In genomic region chr9:136244776-136245193, GRCh38 we compare ENCODE assay signal across 9 cellular contexts. TPM values are rescaled to one million over a fixed set of nuclear protein-coding genes. Genes with fewer than 3 reads are reported as not detected.
DNase-seq lines count a peak whose midpoint lies in the region; ATAC-seq and TF ChIP-seq lines count a peak whose summit lies in the region.
"Had no signal": no experiment of that assay in that cellular context is flagged by ENCODE, and none has a peak within 500 bp of the region (broad histone marks: within the 10 kb centered on the region; RNA-seq: fewer than 3 reads in every experiment).

No MANE protein-coding gene starts in this region.

- no peaks in the 10 kb centered on the region for H3K27me3 ChIP-seq in lung (ENCODE audit: control insufficient read depth, insufficient read depth)
- H3K27me3 ChIP-seq in upper lobe of left lung = no peaks in the 10 kb centered on the region

- peak overlapping the region; percentile 62 for H3K4me3 ChIP-seq in astrocyte of the spinal cord (ENCODE audit: low read depth, low read length)
- H3K4me3 ChIP-seq in lung = peak overlapping the region; percentile 86
- H3K4me3 ChIP-seq in upper lobe of left lung = peak overlapping the region; percentile 70 to 96 (median 80)

- no peak for TF ChIP-seq POLR2A in upper lobe of left lung (IDR thresholded peaks at IDR 0.05)

- no peaks in the 10 kb centered on the region for H3K27me3 Mint-ChIP-seq in activated naive CD4-positive, alpha-beta T cell treated with anti-CD3 and anti-CD28 coated beads, Interleukin-2, amount 50 U/mL, for 24 hours

- peaks cover 41% of the 10 kb centered on the region for H3K4me1 Mint-ChIP-seq in activated naive CD4-positive, alpha-beta T cell treated with anti-CD3 and anti-CD28 coated beads, Interleukin-2, amount 50 U/mL, for 24 hours

- H3K9me3 ChIP-seq in lung (ENCODE audit: control insufficient read depth in 2 of 2, insufficient read depth in 1 of 2, low read length in 1 of 2) (no peaks in the 10 kb centered on the region), upper lobe of left lung (no peaks in the 10 kb centered on the region)

- TF ChIP-seq CTCF in astrocyte of the spinal cord (IDR thresholded peaks at IDR 0.05; ENCODE audit: low read depth, low read length) (no peak), lung (IDR thresholded peaks at IDR 0.05; ENCODE audit: control extremely low read depth, extremely low read depth) (no peak), upper lobe of left lung (IDR thresholded peaks at IDR 0.05) (no peak)

- H3K27ac Mint-ChIP-seq in activated naive CD4-positive, alpha-beta T cell treated with anti-CD3 and anti-CD28 coated beads, Interleukin-2, amount 50 U/mL, for 24 hours = peak overlapping the region; percentile 98

- in situ Hi-C loops in astrocyte of the spinal cord (cut with HindIII; ENCODE audit: low sequenced_read_pairs) = no loop called here

- H3K4me1 ChIP-seq in lung (ENCODE audit: control insufficient read depth in 2 of 2, insufficient read depth in 2 of 2, low read length in 2 of 2) (peaks cover 8 to 12% of the 10 kb centered on the region in 2 donors), upper lobe of left lung (peaks cover 12 to 27% (median 16%) of the 10 kb centered on the region in 4 donors)

- H3K36me3 Mint-ChIP-seq in activated naive CD4-positive, alpha-beta T cell treated with anti-CD3 and anti-CD28 coated beads, Interleukin-2, amount 50 U/mL, for 24 hours = peaks cover 3% of the 10 kb centered on the region

- ATAC-seq in lung (ENCODE audit: insufficient read depth, low FRiP score) = no peak
- no peak for ATAC-seq in upper lobe of left lung (ENCODE audit: low FRiP score in 2 of 2)
- no peak for ATAC-seq in HG03095 (IDR thresholded peaks at IDR 0.05; ENCODE audit: unreplicated experiment)
- ATAC-seq in GM19324 (IDR thresholded peaks at IDR 0.05; ENCODE audit: low FRiP score, unreplicated experiment) = no peak

- WGBS in lung, 2 donors = 8% methylated on average over 7 of the region's 7 CpGs
- 11 to 12% methylated on average over 7 of the region's 7 CpGs for WGBS in upper lobe of left lung, 2 donors

- TF ChIP-seq EP300 in upper lobe of left lung (IDR thresholded peaks at IDR 0.05) = no peak

- no peak for DNase-seq in activated naive CD4-positive, alpha-beta T cell treated with Interleukin-2 at 50 U/mL for 16 hours
- DNase-seq in astrocyte of the spinal cord (ENCODE audit: low read depth, low spot score) (no peak), lung (ENCODE audit: low spot score) (no peak), upper lobe of left lung (no peak), NCI-H69 (lab: John Stamatoyannopoulos, UW) (no peak)
- DNase-seq: DMS79 had no signal

- peak overlapping the region; percentile 99 for H3K4me3 Mint-ChIP-seq in activated naive CD4-positive, alpha-beta T cell treated with anti-CD3 and anti-CD28 coated beads, Interleukin-2, amount 50 U/mL, for 24 hours

- H3K36me3 ChIP-seq in lung (ENCODE audit: control insufficient read depth in 2 of 2, insufficient read depth in 2 of 2, low read length in 2 of 2) = no peaks in the 10 kb centered on the region
- H3K36me3 ChIP-seq in upper lobe of left lung = no peaks in the 10 kb centered on the region

- no peaks in the 10 kb centered on the region for H3K9me3 Mint-ChIP-seq in activated naive CD4-positive, alpha-beta T cell treated with anti-CD3 and anti-CD28 coated beads, Interleukin-2, amount 50 U/mL, for 24 hours

- H3K27ac ChIP-seq in lung (ENCODE audit: low read depth in 1 of 2, low read length in 1 of 2) (no peak overlapping the region), upper lobe of left lung (peak overlapping the region in 1 of 4 donors; percentile 66)

RNA-seq across cellular contexts. Expression of gene QSOX2, which starts 0.8 kb away (rescaled TPM):
- 10 to 100 TPM; 10.4 to 12.2 TPM for total RNA-seq in lung
- 10 to 100 TPM in 1 of 2 donors, 1 to 10 TPM in 1; 4.9 to 10.3 TPM for polyA plus RNA-seq in lung
- total RNA-seq in upper lobe of left lung = 10 to 100 TPM in 3 of 6 donors, 1 to 10 TPM in 3; 6.9 to 14.8 (median 10.1) TPM

RNA-seq across cellular contexts. Expression of gene LHX3, which starts 39.9 kb away (rescaled TPM):
- total RNA-seq in lung = not detected
- not detected for polyA plus RNA-seq in lung
- under 1 TPM in 1 of 6 donors, not detected in 5; 0.20 TPM for total RNA-seq in upper lobe of left lung

RNA-seq across cellular contexts. Expression of gene CCDC187, which starts 59.1 kb away (rescaled TPM):
- total RNA-seq in lung (10 to 100 TPM; 11.4 to 16.8 TPM), upper lobe of left lung (10 to 100 TPM in 3 of 6 donors, 1 to 10 TPM in 2, under 1 TPM in 1; 0.17 to 22.3 (median 10.0) TPM)
- 1 to 10 TPM; 2.0 to 2.1 TPM for polyA plus RNA-seq in lung
